8 cellular contexts compared by ENCODE assay signal in genomic region chr10:30384791-30385201, GRCh38. TPM values are rescaled to one million over a fixed set of nuclear protein-coding genes. Genes with fewer than 3 reads are reported as not detected.
DNase-seq lines count a peak whose midpoint lies in the region; ATAC-seq and TF ChIP-seq lines count a peak whose summit lies in the region.

No MANE protein-coding gene starts in this region.

- H3K4me1 ChIP-seq in vagina: no peaks in the 10 kb centered on the region

- H3K4me3 Mint-ChIP-seq in osteocyte (ENCODE audit: unreplicated experiment): no peak overlapping the region

- DNase-seq in Right ventricle myocardium superior (no peak), cardiac septum (ENCODE audit: low spot score) (no peak), NCI-H510A treated with DMSO at 0.1 percent for 48 hours (lab: John Stamatoyannopoulos, UW) (peak; percentile 69), dorsolateral prefrontal cortex (no peak), osteocyte (ENCODE audit: extremely low spot score, unreplicated experiment) (no peak), vagina (ENCODE audit: extremely low spot score in 2 of 2) (no peak), mucosa of gallbladder (ENCODE audit: low spot score) (no peak), SKM-1 (lab: John Stamatoyannopoulos, UW; ENCODE audit: unreplicated experiment) (no peak)

- H3K36me3 ChIP-seq in vagina: no peaks in the 10 kb centered on the region

- peak; percentile 49 for ATAC-seq in Right ventricle myocardium superior (ENCODE audit: poor library complexity)

- H3K9me3 Mint-ChIP-seq in osteocyte (ENCODE audit: unreplicated experiment): peaks cover 6% of the 10 kb centered on the region

- intact Hi-C loops in Right ventricle myocardium superior (cut with DNase I) (no loop called here), cardiac septum (cut with DNase I) (no loop called here), dorsolateral prefrontal cortex (cut with DNase I) (no loop called here), vagina (cut with DNase I) (no loop called here)

- no peak for TF ChIP-seq POLR2A in vagina (IDR thresholded peaks at IDR 0.05)

- H3K27ac Mint-ChIP-seq in osteocyte (ENCODE audit: unreplicated experiment): no peak overlapping the region

- peaks cover 0 to 14% (median 0%) of the 10 kb centered on the region in 45 donors for H3K27me3 ChIP-seq in dorsolateral prefrontal cortex
- H3K27me3 ChIP-seq in vagina: no peaks in the 10 kb centered on the region

- H3K27ac ChIP-seq in dorsolateral prefrontal cortex: no peak overlapping the region
- H3K27ac ChIP-seq in vagina: no peak overlapping the region

- TF ChIP-seq CTCF in dorsolateral prefrontal cortex (IDR thresholded peaks at IDR 0.05 in 54 of 56, conservative IDR thresholded peaks at IDR 0.05 in 2 of 56; ENCODE audit: low read depth in 1 of 56, partially characterized antibody in 56 of 56) (peak in 45 of 56 donors; percentile 14 to 61 (median 38)), osteocyte (IDR thresholded peaks at IDR 0.05) (peak; percentile 59), vagina (IDR thresholded peaks at IDR 0.05) (no peak)

- H3K4me3 ChIP-seq in dorsolateral prefrontal cortex: no peak overlapping the region
- no peak overlapping the region for H3K4me3 ChIP-seq in vagina

- no peaks in the 10 kb centered on the region for H3K36me3 Mint-ChIP-seq in osteocyte (ENCODE audit: unreplicated experiment)

- H3K9me3 ChIP-seq in vagina: no peaks in the 10 kb centered on the region

- peaks cover 3% of the 10 kb centered on the region for H3K4me1 Mint-ChIP-seq in osteocyte (ENCODE audit: unreplicated experiment)

- H3K27me3 Mint-ChIP-seq in osteocyte (ENCODE audit: unreplicated experiment): peaks cover 61% of the 10 kb centered on the region

RNA-seq across cellular contexts. Expression of gene MTPAP, which starts 35.7 kb away (rescaled TPM):
- total RNA-seq in Right ventricle myocardium superior (18.2 TPM), cardiac septum (22.7 TPM), dorsolateral prefrontal cortex (10 to 100 TPM; 24.0 to 64.2 (median 41.1) TPM), osteocyte (21.3 and 21.7 TPM in 2 replicates), vagina (9.8 TPM), mucosa of gallbladder (18.7 TPM)

RNA-seq across cellular contexts. Expression of gene MAP3K8, which starts 49.2 kb away (rescaled TPM):
- total RNA-seq in Right ventricle myocardium superior (7.3 TPM), cardiac septum (6.1 TPM), dorsolateral prefrontal cortex (10 to 100 TPM in 57 of 120 experiments, 1 to 10 TPM in 63; 2.7 to 29.1 (median 9.8) TPM), osteocyte (11.5 and 13.7 TPM in 2 replicates), vagina (16.5 TPM), mucosa of gallbladder (17.5 TPM)

Comparison
In these comparisons a context has a peak if more than half of its experiments do, and no peak if none do; other contexts are left out.
1. CTCF ChIP-seq: peak in dorsolateral prefrontal cortex (45 of 56) and osteocyte (single experiment); none in vagina (0 of 3).